Comparison of ENCODE assay signal across 8 cellular contexts in genomic region chr15:75274509-75275107, GRCh38. TPM values are rescaled to one million over a fixed set of nuclear protein-coding genes. Genes with fewer than 3 reads are reported as not detected.
DNase-seq lines count a peak whose midpoint lies in the region; ATAC-seq and TF ChIP-seq lines count a peak whose summit lies in the region.
"Not testable (repeated sequence)": the region's sequence is repeated elsewhere in the genome, so short reads cannot be mapped to it uniquely, and the experiment has no call there.

No MANE protein-coding gene starts in this region.

- intact Hi-C loops in CD8-positive, alpha-beta T cell (cut with DNase I, micrococcal nuclease), result loop anchor here in 1 of 2 experiments (10.0 kb wide), 1 partner anchor 970 kb away; no protein-coding TSS in a partner anchor
- intact Hi-C loops in body of pancreas (cut with DNase I); heart right ventricle (cut with DNase I); ovary (cut with DNase I): not testable (repeated sequence)

- H3K27ac Mint-ChIP-seq in CD8-positive, alpha-beta T cell, result not testable (repeated sequence)

- not testable (repeated sequence) for H3K4me1 Mint-ChIP-seq in CD8-positive, alpha-beta T cell (ENCODE audit: low read depth)

- H3K4me3 ChIP-seq in CD8-positive, alpha-beta T cell (ENCODE audit: low read depth, low read length); NB4 (ENCODE audit: low read depth, low read length); body of pancreas; heart right ventricle; ovary: not testable (repeated sequence)

- not testable (repeated sequence) for TF ChIP-seq EP300 in ovary (IDR thresholded peaks at IDR 0.05)

- H3K4me3 Mint-ChIP-seq in CD8-positive, alpha-beta T cell, result not testable (repeated sequence)

- not testable (repeated sequence) for H3K27me3 Mint-ChIP-seq in CD8-positive, alpha-beta T cell (ENCODE audit: low read depth)

- not testable (repeated sequence) for H3K36me3 Mint-ChIP-seq in CD8-positive, alpha-beta T cell

- not testable (repeated sequence) for H3K9me3 ChIP-seq in CD8-positive, alpha-beta T cell (ENCODE audit: low read length); body of pancreas; heart right ventricle; ovary

- DNase-seq in CD8-positive, alpha-beta T cell, result peak; percentile 25 to 71 (median 58)
- DNase-seq in NB4 (ENCODE audit: low read depth) (peak; percentile 54), body of pancreas (peak; percentile 95 to 99 (median 96)), heart right ventricle (peak; percentile 62 to 83), ovary (peak; percentile 33 to 68 (median 58))
- peak; percentile 73 to 78 for DNase-seq in activated CD4-positive, alpha-beta T cell treated with anti-CD3 and anti-CD28 coated beads, Interleukin-2, amount 50 U/mL, for 48 hours
- DNase-seq in stimulated activated CD8-positive, alpha-beta memory T cell treated with anti-CD3 and anti-CD28 coated beads, Interleukin-7, amount 100 ng/mL, for 24 hours (ENCODE audit: low read depth), result peak; percentile 48

- not testable (repeated sequence) for H3K4me1 ChIP-seq in CD8-positive, alpha-beta T cell (ENCODE audit: insufficient read depth, low read length); body of pancreas; heart right ventricle; ovary (ENCODE audit: insufficient read depth)

- H3K36me3 ChIP-seq in CD8-positive, alpha-beta T cell (ENCODE audit: insufficient read depth, low read length); body of pancreas (replicated peaks in 1 of 2; ENCODE audit: insufficient read depth in 1 of 2, low read depth in 2 of 2); heart right ventricle; ovary: not testable (repeated sequence)

- peak; percentile 54 for TF ChIP-seq CTCF in CD8-positive, alpha-beta T cell (IDR thresholded peaks at IDR 0.05)
- TF ChIP-seq CTCF in NB4 (IDR thresholded peaks at IDR 0.05; ENCODE audit: low read depth, low read length), result peak; percentile 32
- peak; percentile 45 to 79 (median 67) for TF ChIP-seq CTCF in body of pancreas (IDR thresholded peaks at IDR 0.05)
- peak; percentile 34 to 72 (median 68) for TF ChIP-seq CTCF in heart right ventricle (IDR thresholded peaks at IDR 0.05)
- TF ChIP-seq CTCF in ovary (IDR thresholded peaks at IDR 0.05), result peak in 1 of 3 donors; percentile 16

- POLR2A ChIA-PET in CD8-positive, alpha-beta T cell (lab: Charles Lee), result not testable (repeated sequence)

- TF ChIP-seq POLR2A in NB4 (IDR thresholded peaks at IDR 0.05; ENCODE audit: extremely low read depth, insufficient read length); body of pancreas (IDR thresholded peaks at IDR 0.05); ovary (IDR thresholded peaks at IDR 0.05): not testable (repeated sequence)

- H3K27ac ChIP-seq in CD8-positive, alpha-beta T cell (ENCODE audit: low read depth, low read length); body of pancreas; heart right ventricle; ovary: not testable (repeated sequence)

- CTCF ChIA-PET in CD8-positive, alpha-beta T cell (lab: Charles Lee), result interaction anchor here (0.8 to 0.9 kb wide), 2 partner anchors 245 to 951 kb away, joined by 3 read pairs; no protein-coding TSS in a partner anchor

- H3K27me3 ChIP-seq in CD8-positive, alpha-beta T cell (ENCODE audit: insufficient read depth, low read length); body of pancreas; heart right ventricle; ovary: not testable (repeated sequence)

- peak; percentile 61 for ATAC-seq in CD8-positive, alpha-beta T cell
- ATAC-seq in GM21447 (IDR thresholded peaks at IDR 0.05; ENCODE audit: unreplicated experiment) (peak; percentile 93), body of pancreas (peak; percentile 100), heart right ventricle (peak; percentile 80 to 95 (median 90))

- 32 to 56% methylated on average over 5 of the region's 5 CpGs for WGBS in body of pancreas, 2 donors
- WGBS in heart right ventricle, 2 donors, result 52 to 60% methylated on average over 4 to 5 of the region's 5 CpGs
- WGBS in ovary, 3 donors, result 65 to 66% (median 66%) methylated on average over 5 of the region's 5 CpGs

- not testable (repeated sequence) for H3K9me3 Mint-ChIP-seq in CD8-positive, alpha-beta T cell

RNA-seq across cellular contexts. Expression of gene GOLGA6D, which starts 8.0 kb away (rescaled TPM):
- under 1 TPM in 1 of 2 experiments, not detected in 1; 0.14 TPM for total RNA-seq in CD8-positive, alpha-beta T cell
- total RNA-seq in body of pancreas (not detected), heart right ventricle (under 1 TPM in 1 of 10 donors, not detected in 9; 0.09 TPM), ovary (under 1 TPM in 2 of 7 donors, not detected in 5; 0.07 to 0.10 TPM)
- polyA plus RNA-seq in heart right ventricle (not detected), ovary (under 1 TPM in 1 of 2 donors, not detected in 1; 0.02 TPM)

RNA-seq across cellular contexts. Expression of gene GOLGA6C, which starts 16.5 kb away (rescaled TPM):
- not detected for total RNA-seq in CD8-positive, alpha-beta T cell
- total RNA-seq in body of pancreas (not detected), heart right ventricle (not detected), ovary (not detected)
- polyA plus RNA-seq in heart right ventricle (not detected), ovary (not detected)
